Comparison of ENCODE assay signal across 1 cellular context in genomic region chr1:156750932-156751723, GRCh38.
TF ChIP-seq lines count a peak whose summit lies in the region.

Gene HDGF (minus strand): TSS chr1:156751675. CDS start chr1:156751429, 246 bp downstream.

TF ChIP-seq in K562, 482 proteins besides CTCF, POLR2A, EP300 and RAD21 (continued from another document and continues in another):
- TF ChIP-seq ZNF407 (IDR thresholded peaks at IDR 0.05; ENCODE audit: low read depth) (no peak), ZBTB8A (IDR thresholded peaks at IDR 0.05; ENCODE audit: partially characterized antibody) (no peak), CHD1 (IDR thresholded peaks at IDR 0.05; ENCODE audit: low read length) (peak; percentile 78), FOXP4 (CRISPR knock-in tag; IDR thresholded peaks at IDR 0.05; ENCODE audit: borderline replicate concordance) (no peak), FIP1L1 (IDR thresholded peaks at IDR 0.05; ENCODE audit: low read depth, low read length, poor library complexity, severe bottlenecking) (peak; percentile 33), TAF15 (IDR thresholded peaks at IDR 0.05; ENCODE audit: low read depth, low read length) (no peak), FOSL1 (tag; conservative IDR thresholded peaks at IDR 0.05) (no peak), SRSF3 (IDR thresholded peaks at IDR 0.05; ENCODE audit: insufficient read depth, low read length) (0 out of 2 replicates have a peak, but pooled peaks have one; percentile 49), MNT (conservative IDR thresholded peaks at IDR 0.05) (peak; percentile 4 to 6; a peak in 2 of 4 replicates), SMARCC2 (IDR thresholded peaks at IDR 0.05; ENCODE audit: low read depth) (no peak), POLR3G (IDR thresholded peaks at IDR 0.05; ENCODE audit: extremely low read depth, insufficient read length, insufficient replicate concordance) (no peak), UBTF (IDR thresholded peaks at IDR 0.05; ENCODE audit: borderline replicate concordance in 1 of 2, low read depth in 2 of 2, low read length in 2 of 2) (peak; percentile 35 to 80; a peak in 2 of 4 replicates), YY1 (IDR thresholded peaks at IDR 0.05; ENCODE audit: borderline replicate concordance in 1 of 3, control insufficient read depth in 1 of 3, extremely low read depth in 1 of 3, insufficient read depth in 3 of 3, insufficient read length in 1 of 3, insufficient replicate concordance in 2 of 3, low read depth in 1 of 3, low read length in 2 of 3) (peak in 1 of 3 experiments; percentile 31), GABPB2 (CRISPR knock-in tag; conservative IDR thresholded peaks at IDR 0.05) (no peak), ZNF445 (CRISPR knock-in tag; IDR thresholded peaks at IDR 0.05; ENCODE audit: low read depth) (no peak), ATF4 (CRISPR knock-in tag; IDR thresholded peaks at IDR 0.05) (no peak), KDM2B (CRISPR knock-in tag; IDR thresholded peaks at IDR 0.05) (no peak), MTA3 (IDR thresholded peaks at IDR 0.05; ENCODE audit: borderline replicate concordance) (no peak), TARDBP (IDR thresholded peaks at IDR 0.05) (no peak), FUS (optimal IDR thresholded peaks at IDR 0.05; ENCODE audit: low read depth, low read length) (no peak), ZNF347 (CRISPR knock-in tag; IDR thresholded peaks at IDR 0.05; ENCODE audit: low read depth) (no peak), ERF (CRISPR knock-in tag; IDR thresholded peaks at IDR 0.05) (no peak), MGA (IDR thresholded peaks at IDR 0.05) (no peak)
